In genomic region chr5:141174291-141175104, GRCh38 we compare ENCODE assay signal across 5 cellular contexts. TPM values are rescaled to one million over a fixed set of nuclear protein-coding genes. Genes with fewer than 3 reads are reported as not detected.
"Had no signal": no experiment of that assay in that cellular context is flagged by ENCODE, and none has a peak within 500 bp of the region (broad histone marks: within the 10 kb centered on the region; RNA-seq: fewer than 3 reads in every experiment).

No MANE protein-coding gene starts in this region.

RNA-seq across cellular contexts. Expression of gene PCDHB7, which starts 2.1 kb away (rescaled TPM):
- total RNA-seq: K562 had no signal
- polyA plus RNA-seq: IgD-negative memory B cell, K562 had no signal

RNA-seq across cellular contexts. Expression of gene PCDHB8, which starts 3.1 kb away (rescaled TPM):
- total RNA-seq: HT-29, HT1080, K562 had no signal
- polyA plus RNA-seq: IgD-negative memory B cell, K562 had no signal

RNA-seq across cellular contexts. Expression of gene PCDHB16, which starts 7.7 kb away (rescaled TPM):
- total RNA-seq: HT1080, K562 had no signal
- polyA plus RNA-seq: IgD-negative memory B cell, K562 had no signal

RNA-seq across cellular contexts. Expression of gene PCDHB9, which starts 12.5 kb away (rescaled TPM):
- total RNA-seq: HT1080, K562 had no signal
- polyA plus RNA-seq: K562 had no signal

RNA-seq across cellular contexts. Expression of gene PCDHB10, which starts 17.7 kb away (rescaled TPM):
- total RNA-seq: HepG2, HT-29, K562 had no signal
- polyA plus RNA-seq: IgD-negative memory B cell, K562 had no signal
